In genomic region chr14:37623552-37623951, GRCh38 we compare ENCODE assay signal across 16 cellular contexts. TPM values are rescaled to one million over a fixed set of nuclear protein-coding genes. Genes with fewer than 3 reads are reported as not detected.
DNase-seq lines count a peak whose midpoint lies in the region; ATAC-seq and TF ChIP-seq lines count a peak whose summit lies in the region.
"Had no signal": no experiment of that assay in that cellular context is flagged by ENCODE, and none has a peak within 500 bp of the region (broad histone marks: within the 10 kb centered on the region; RNA-seq: fewer than 3 reads in every experiment).

No MANE protein-coding gene starts in this region.

- H3K36me3 ChIP-seq in Caco-2 (ENCODE audit: control insufficient read depth, insufficient read depth, low read length): no peaks in the 10 kb centered on the region
- no peaks in the 10 kb centered on the region for H3K36me3 ChIP-seq in MG63
- H3K36me3 ChIP-seq in breast epithelium: no peaks in the 10 kb centered on the region
- no peaks in the 10 kb centered on the region for H3K36me3 ChIP-seq in lower lobe of right lung
- H3K36me3 ChIP-seq: neutrophil had no signal

- H3K9me3 Mint-ChIP-seq in Caco-2 (ENCODE audit: unreplicated experiment): no peaks in the 10 kb centered on the region
- H3K9me3 Mint-ChIP-seq in stimulated activated memory B cell treated with anti-CD40 and anti-IgM and Interleukin-4, amounts not matched to agents 10 μg/mL and 1 μg/mL and 100 μg/mL, for 72 hours: peaks cover 3% of the 10 kb centered on the region

- no peak for ATAC-seq in lower lobe of right lung
- no peak for ATAC-seq in GM19351 (IDR thresholded peaks at IDR 0.05; ENCODE audit: unreplicated experiment)
- no peak for ATAC-seq in stimulated activated memory B cell treated with anti-CD40 and anti-IgM and Interleukin-4, amounts not matched to agents 10 μg/mL and 1 μg/mL and 100 μg/mL, for 72 hours
- ATAC-seq: activated CD8-positive, alpha-beta T cell treated with anti-CD3 and anti-CD28 coated beads for 36 hours; left cardiac atrium had no signal

- peaks cover 29% of the 10 kb centered on the region for H3K36me3 Mint-ChIP-seq in Caco-2 (ENCODE audit: insufficient read depth, unreplicated experiment)
- no peaks in the 10 kb centered on the region for H3K36me3 Mint-ChIP-seq in stimulated activated memory B cell treated with anti-CD40 and anti-IgM and Interleukin-4, amounts not matched to agents 10 μg/mL and 1 μg/mL and 100 μg/mL, for 72 hours
- H3K36me3 Mint-ChIP-seq: activated naive CD8-positive, alpha-beta T cell treated with anti-CD3 and anti-CD28 coated beads for 36 hours had no signal

- H3K4me1 ChIP-seq in Caco-2 (peaks cover 7% of the 10 kb centered on the region; the same call in 1 of the 2 replicates), breast epithelium (no peaks in the 10 kb centered on the region), lower lobe of right lung (no peaks in the 10 kb centered on the region)

- H3K27me3 Mint-ChIP-seq in Caco-2 (ENCODE audit: insufficient read depth, unreplicated experiment): no peaks in the 10 kb centered on the region
- H3K27me3 Mint-ChIP-seq in stimulated activated memory B cell treated with anti-CD40 and anti-IgM and Interleukin-4, amounts not matched to agents 10 μg/mL and 1 μg/mL and 100 μg/mL, for 72 hours: peaks cover 19% of the 10 kb centered on the region

- no peak for TF ChIP-seq CTCF in Caco-2 (IDR thresholded peaks at IDR 0.05; ENCODE audit: insufficient read depth in 1 of 2, low read depth in 1 of 2, low read length in 1 of 2, severe bottlenecking in 1 of 2, unreplicated experiment in 1 of 2)
- TF ChIP-seq CTCF in breast epithelium (IDR thresholded peaks at IDR 0.05): no peak
- no peak for TF ChIP-seq CTCF in lower lobe of right lung (IDR thresholded peaks at IDR 0.05)

- no peaks in the 10 kb centered on the region for H3K9me3 ChIP-seq in Caco-2
- no peaks in the 10 kb centered on the region for H3K9me3 ChIP-seq in MG63
- no peaks in the 10 kb centered on the region for H3K9me3 ChIP-seq in breast epithelium
- H3K9me3 ChIP-seq in lower lobe of right lung: no peaks in the 10 kb centered on the region

- no peak for DNase-seq in Caco-2
- DNase-seq in MG63: peak; percentile 90
- peak; percentile 63 to 83 for DNase-seq in breast epithelium (ENCODE audit: low spot score in 2 of 2)
- DNase-seq in kidney tubule cell (ENCODE audit: low spot score): peak; percentile 85
- DNase-seq in lower lobe of right lung: no peak
- DNase-seq in activated CD4-positive, alpha-beta T cell treated with anti-CD3 and anti-CD28 coated beads, Interleukin-2, amount 50 U/mL, for 4 hours: no peak
- DNase-seq: activated CD8-positive, alpha-beta T cell treated with anti-CD3 and anti-CD28 coated beads for 36 hours; activated naive CD8-positive, alpha-beta T cell treated with anti-CD3 and anti-CD28 coated beads for 36 hours; DMS53; left cardiac atrium; NCI-H524 treated with DMSO at 0.1 percent for 48 hours; stimulated activated CD4-positive, alpha-beta T cell treated with anti-CD3 and anti-CD28 coated beads, Interleukin-4, amount 100 ng/mL, for 4 hours; SW 1271 had no signal

- POLR2A ChIA-PET in Caco-2 (lab: Charles Lee): no interaction called here

- H3K4me3 ChIP-seq in Caco-2 (ENCODE audit: low read depth, low read length): no peak overlapping the region
- no peak overlapping the region for H3K4me3 ChIP-seq in MG63
- no peak overlapping the region for H3K4me3 ChIP-seq in breast epithelium
- H3K4me3 ChIP-seq in lower lobe of right lung: no peak overlapping the region

- CTCF ChIA-PET in Caco-2 (lab: Charles Lee): no interaction called here

- peaks cover 4% of the 10 kb centered on the region for H3K4me1 Mint-ChIP-seq in Caco-2 (ENCODE audit: low read depth, unreplicated experiment)
- H3K4me1 Mint-ChIP-seq in stimulated activated memory B cell treated with anti-CD40 and anti-IgM and Interleukin-4, amounts not matched to agents 10 μg/mL and 1 μg/mL and 100 μg/mL, for 72 hours: no peaks in the 10 kb centered on the region
- H3K4me1 Mint-ChIP-seq: activated naive CD8-positive, alpha-beta T cell treated with anti-CD3 and anti-CD28 coated beads for 36 hours had no signal

- BruUV-seq in Caco-2 (replicated peaks; lab: Mats Ljungman, UMichigan): TSS peak; percentile 9

- no peak overlapping the region for H3K4me3 Mint-ChIP-seq in Caco-2 (ENCODE audit: unreplicated experiment)
- H3K4me3 Mint-ChIP-seq in stimulated activated memory B cell treated with anti-CD40 and anti-IgM and Interleukin-4, amounts not matched to agents 10 μg/mL and 1 μg/mL and 100 μg/mL, for 72 hours: no peak overlapping the region
- H3K4me3 Mint-ChIP-seq: activated CD8-positive, alpha-beta T cell treated with anti-CD3 and anti-CD28 coated beads for 36 hours; activated naive CD8-positive, alpha-beta T cell treated with anti-CD3 and anti-CD28 coated beads for 36 hours had no signal

- intact Hi-C loops in Caco-2 (cut with micrococcal nuclease; ENCODE audit: unreplicated experiment) (no loop called here), breast epithelium (cut with DNase I; ENCODE audit: low total_unique reads) (no loop called here), lower lobe of right lung (cut with DNase I) (no loop called here)

- H3K27me3 ChIP-seq in Caco-2 (replicated peaks; ENCODE audit: control insufficient read depth, insufficient read depth, low read length): no peaks in the 10 kb centered on the region
- H3K27me3 ChIP-seq in MG63: no peaks in the 10 kb centered on the region
- peaks cover 0 to 24% of the 10 kb centered on the region in 2 donors for H3K27me3 ChIP-seq in breast epithelium
- peaks cover 22% of the 10 kb centered on the region for H3K27me3 ChIP-seq in lower lobe of right lung (ENCODE audit: low read depth)

- H3K27ac ChIP-seq in breast epithelium (peak overlapping the region; percentile 3 to 85), lower lobe of right lung (no peak overlapping the region)
- H3K27ac ChIP-seq: neutrophil had no signal

- no peak for TF ChIP-seq POLR2A in breast epithelium (IDR thresholded peaks at IDR 0.05)

- no peak overlapping the region for H3K27ac Mint-ChIP-seq in Caco-2 (ENCODE audit: unreplicated experiment)
- no peak overlapping the region for H3K27ac Mint-ChIP-seq in stimulated activated memory B cell treated with anti-CD40 and anti-IgM and Interleukin-4, amounts not matched to agents 10 μg/mL and 1 μg/mL and 100 μg/mL, for 72 hours
- H3K27ac Mint-ChIP-seq: activated CD8-positive, alpha-beta T cell treated with anti-CD3 and anti-CD28 coated beads for 36 hours; activated naive CD8-positive, alpha-beta T cell treated with anti-CD3 and anti-CD28 coated beads for 36 hours had no signal

RNA-seq across cellular contexts. Expression of gene TTC6, which starts 28.1 kb away (rescaled TPM):
- total RNA-seq in Caco-2 (2022): 19.4 and 25.1 TPM in 2 replicates
- not detected in 2 replicates for total RNA-seq in MG63 (2014; rRNA removed; shearing (Covaris generic); ENCODE audit: low replicate concordance)
- total RNA-seq in breast epithelium: 10 to 100 TPM in 2 of 3 donors, not detected in 1; 74.7 to 78.6 TPM
- 9.2 TPM for total RNA-seq in lower lobe of right lung
- total RNA-seq: activated CD8-positive, alpha-beta T cell treated with anti-CD3 and anti-CD28 coated beads for 36 hours; activated naive CD8-positive, alpha-beta T cell treated with anti-CD3 and anti-CD28 coated beads for 36 hours; left cardiac atrium had no signal

RNA-seq across cellular contexts. Expression of gene FOXA1, which starts 28.5 kb away (rescaled TPM):
- total RNA-seq in Caco-2 (2022): 271 and 291 TPM in 2 replicates
- 0.64 TPM in 1 of 2 replicates, not detected in the other for total RNA-seq in MG63 (2014; rRNA removed; shearing (Covaris generic); ENCODE audit: low replicate concordance)
- total RNA-seq in breast epithelium: 10 to 100 TPM in 2 of 3 donors, under 1 TPM in 1; 0.32 to 80.6 (median 74.4) TPM
- 30.5 TPM for total RNA-seq in lower lobe of right lung
- total RNA-seq: activated CD8-positive, alpha-beta T cell treated with anti-CD3 and anti-CD28 coated beads for 36 hours; activated naive CD8-positive, alpha-beta T cell treated with anti-CD3 and anti-CD28 coated beads for 36 hours; left cardiac atrium had no signal

Comparison
In these comparisons a context has a peak if more than half of its experiments do, and no peak if none do; other contexts are left out.
1. DNase-seq: peak in MG63 (single experiment), breast epithelium (2 of 2) and kidney tubule cell (single experiment); none in Caco-2 (0 of 2), lower lobe of right lung (single experiment) and activated CD4-positive, alpha-beta T cell treated with anti-CD3 and anti-CD28 coated beads, Interleukin-2, amount 50 U/mL, for 4 hours (0 of 2).